ENCODE assay signal across 13 cellular contexts in genomic region chr21:42236693-42237092, GRCh38. TPM values are rescaled to one million over a fixed set of nuclear protein-coding genes. Genes with fewer than 3 reads are reported as not detected.
DNase-seq lines count a peak whose midpoint lies in the region; ATAC-seq lines count a peak whose summit lies in the region.
"Had no signal": no experiment of that assay in that cellular context is flagged by ENCODE, and none has a peak within 500 bp of the region (broad histone marks: within the 10 kb centered on the region; RNA-seq: fewer than 3 reads in every experiment).

No MANE protein-coding gene starts in this region.

- H3K36me3 Mint-ChIP-seq in activated naive CD4-positive, alpha-beta T cell treated with anti-CD3 and anti-CD28 coated beads, Interleukin-2, amount 10 ng/mL, durations not matched to agents 7 days and 5 days, result peaks cover 7% of the 10 kb centered on the region
- no peaks in the 10 kb centered on the region for H3K36me3 Mint-ChIP-seq in T-cell
- peaks cover 56% of the 10 kb centered on the region for H3K36me3 Mint-ChIP-seq in effector memory CD8-positive, alpha-beta T cell (ENCODE audit: insufficient read depth)

- H3K36me3 ChIP-seq in thymus (ENCODE audit: control insufficient read depth, insufficient read depth), result no peaks in the 10 kb centered on the region

- CTCF ChIA-PET in activated naive CD4-positive, alpha-beta T cell treated with anti-CD3 and anti-CD28 coated beads, Interleukin-2, amount 10 ng/mL, durations not matched to agents 7 days and 5 days (lab: Charles Lee), result interaction anchor here (0.9 to 4.4 kb wide), 5 partner anchors 13 to 24 kb away, joined by 3 to 56 read pairs (median 5); no protein-coding TSS in a partner anchor
- CTCF ChIA-PET in T-cell (lab: Charles Lee), result interaction anchor here in 1 of 2 donors (0.7 to 3.4 kb wide), 3 partner anchors 8 to 92 kb away, joined by 3 to 18 read pairs (median 15); no protein-coding TSS in a partner anchor

- H3K4me3 Mint-ChIP-seq in activated naive CD4-positive, alpha-beta T cell treated with anti-CD3 and anti-CD28 coated beads, Interleukin-2, amount 10 ng/mL, durations not matched to agents 7 days and 5 days, result peak overlapping the region; percentile 40
- peak overlapping the region in 2 of 3 donors; percentile 37 to 86 for H3K4me3 Mint-ChIP-seq in T-cell
- H3K4me3 Mint-ChIP-seq in effector memory CD8-positive, alpha-beta T cell, result peak overlapping the region; percentile 79 to 84

- H3K27me3 ChIP-seq in thymus (ENCODE audit: control insufficient read depth, insufficient read depth), result no peaks in the 10 kb centered on the region

- H3K27ac ChIP-seq in thymus (ENCODE audit: low read depth), result peak overlapping the region; percentile 70

- H3K27ac Mint-ChIP-seq in activated naive CD4-positive, alpha-beta T cell treated with anti-CD3 and anti-CD28 coated beads, Interleukin-2, amount 10 ng/mL, durations not matched to agents 7 days and 5 days, result peak overlapping the region; percentile 77
- peak overlapping the region; percentile 72 to 73 for H3K27ac Mint-ChIP-seq in T-cell
- H3K27ac Mint-ChIP-seq in effector memory CD8-positive, alpha-beta T cell, result peak overlapping the region; percentile 92 to 95

- H3K9me3 ChIP-seq in thymus (ENCODE audit: control insufficient read depth), result no peaks in the 10 kb centered on the region

- no peaks in the 10 kb centered on the region for H3K27me3 Mint-ChIP-seq in activated naive CD4-positive, alpha-beta T cell treated with anti-CD3 and anti-CD28 coated beads, Interleukin-2, amount 10 ng/mL, durations not matched to agents 7 days and 5 days
- no peaks in the 10 kb centered on the region for H3K27me3 Mint-ChIP-seq in T-cell
- no peaks in the 10 kb centered on the region for H3K27me3 Mint-ChIP-seq in effector memory CD8-positive, alpha-beta T cell

- no peak for ATAC-seq in T-cell (replicated peaks in 1 of 4)
- ATAC-seq in effector memory CD8-positive, alpha-beta T cell (replicated peaks), result no peak
- ATAC-seq: left colon had no signal

- H3K9me3 Mint-ChIP-seq in activated naive CD4-positive, alpha-beta T cell treated with anti-CD3 and anti-CD28 coated beads, Interleukin-2, amount 10 ng/mL, durations not matched to agents 7 days and 5 days, result no peaks in the 10 kb centered on the region
- no peaks in the 10 kb centered on the region for H3K9me3 Mint-ChIP-seq in T-cell
- H3K9me3 Mint-ChIP-seq in effector memory CD8-positive, alpha-beta T cell, result no peaks in the 10 kb centered on the region

- peaks cover 83% of the 10 kb centered on the region for H3K4me1 Mint-ChIP-seq in activated naive CD4-positive, alpha-beta T cell treated with anti-CD3 and anti-CD28 coated beads, Interleukin-2, amount 10 ng/mL, durations not matched to agents 7 days and 5 days
- H3K4me1 Mint-ChIP-seq in T-cell, result peaks cover 76 to 79% (median 78%) of the 10 kb centered on the region in 3 donors
- H3K4me1 Mint-ChIP-seq in effector memory CD8-positive, alpha-beta T cell (ENCODE audit: low read depth in 2 of 2), result peaks cover 61 to 67% of the 10 kb centered on the region in 2 donors

- DNase-seq in activated naive CD4-positive, alpha-beta T cell treated with anti-CD3 and anti-CD28 coated beads, Interleukin-2, amount 10 ng/mL, durations not matched to agents 7 days and 5 days, result no peak
- DNase-seq in activated naive CD4-positive, alpha-beta T cell (lab: John Stamatoyannopoulos, UW), result no peak
- DNase-seq in T-cell (peak in 1 of 34 experiments; percentile 21), D341Med (ENCODE audit: low spot score) (no peak), cerebellar cortex (ENCODE audit: low spot score) (no peak), SK-N-DZ (ENCODE audit: low spot score) (no peak)
- DNase-seq in effector memory CD8-positive, alpha-beta T cell, result no peak
- DNase-seq: activated CD4-positive, CD25-positive, alpha-beta regulatory T cell treated with anti-CD3 and anti-CD28 coated beads, Interleukin-2, amount 50 U/mL, for 72 hours; EL; left colon; NCI-H1436 treated with DMSO at 0.1 percent for 48 hours; small intestine had no signal

- H3K4me3 ChIP-seq in thymus (ENCODE audit: low read length), result no peak overlapping the region

- 18% methylated on average over 3 of the region's 3 CpGs for WGBS in thymus

- POLR2A ChIA-PET in T-cell (lab: Charles Lee), result interaction anchor here (0.5 to 3.9 kb wide), 4 partner anchors 9 to 157 kb away, joined by 3 to 77 read pairs (median 12); partner anchors contain the start of gene ABCG1 (in 1 of the 2)

- peaks cover 87% of the 10 kb centered on the region for H3K4me1 ChIP-seq in thymus (ENCODE audit: control insufficient read depth, insufficient read depth, low read length)

RNA-seq across cellular contexts. Expression of gene ABCG1, which starts 17.8 kb away (rescaled TPM):
- total RNA-seq in T-cell, result 10 to 100 TPM in 2 of 5 donors, 1 to 10 TPM in 3; 4.1 to 51.1 (median 6.2) TPM
- polyA plus RNA-seq in thymus, result 28.8 TPM
- 0.09 and 0.12 TPM in 2 replicates for polyA plus RNA-seq in SK-N-DZ (2014; cell fraction: cytosol; rRNA removed)
- not detected in 2 replicates for polyA plus RNA-seq in SK-N-DZ (2014; cell fraction: nucleus; rRNA removed)
